In the genomic region with DNA sequence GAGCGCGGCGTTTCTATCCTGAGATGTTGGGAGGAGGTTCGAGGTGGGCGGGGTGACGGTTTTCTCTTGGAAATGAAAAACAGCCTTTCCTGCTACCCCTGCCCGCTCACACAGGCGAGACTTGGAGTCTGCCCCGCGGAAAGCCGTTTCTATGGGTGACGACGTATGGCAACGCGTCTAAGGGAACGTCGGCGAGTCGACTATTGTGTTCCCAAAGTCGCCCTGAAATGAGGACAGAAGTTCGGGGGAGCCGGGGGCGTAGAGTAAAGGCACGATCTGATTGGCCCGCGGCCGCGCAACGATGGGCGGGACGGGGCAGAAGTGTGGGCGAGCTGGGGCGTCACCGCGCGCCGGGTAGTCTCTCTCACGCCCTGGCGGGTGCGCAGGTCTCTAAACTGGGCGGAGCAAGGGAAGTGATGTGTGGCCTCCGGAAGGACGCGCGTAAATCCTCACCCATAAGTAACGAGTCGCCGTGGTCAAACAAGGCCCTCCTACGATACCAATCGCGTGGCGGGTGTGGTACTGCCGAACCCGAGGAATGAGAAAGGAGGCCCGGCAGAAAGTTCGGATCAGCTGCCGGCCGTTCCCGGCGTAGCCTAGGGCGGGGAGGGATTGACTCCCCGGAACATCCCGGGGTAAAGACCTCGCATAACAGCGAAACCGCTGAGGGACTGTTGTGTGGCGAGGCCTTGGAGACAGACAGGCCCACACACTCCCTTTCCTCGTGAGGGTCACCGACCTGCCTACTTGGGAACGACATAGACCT, we compare ENCODE assay signal across 8 cellular contexts.
DNase-seq lines count a peak whose midpoint lies in the region; ATAC-seq and TF ChIP-seq lines count a peak whose summit lies in the region.

No MANE protein-coding gene starts in this region.

- ATAC-seq in GM19025 (IDR thresholded peaks at IDR 0.05; ENCODE audit: low read depth, unreplicated experiment) (peak; percentile 99), HG03280 (IDR thresholded peaks at IDR 0.05; ENCODE audit: unreplicated experiment) (peak; percentile 98)

- H3K27me3 ChIP-seq in spleen (replicated peaks in 1 of 7), result no peaks in the 10 kb centered on the region

- WGBS in spleen, 5 donors, result 1 to 5% (median 2%) methylated on average over 66 to 70 of the region's 70 CpGs

- peak overlapping the region; percentile 92 to 97 (median 95) for H3K27ac ChIP-seq in spleen

- TF ChIP-seq CTCF in AG09319 (IDR thresholded peaks at IDR 0.05; ENCODE audit: low read depth, low read length) (no peak), spleen (IDR thresholded peaks at IDR 0.05 in 8 of 11, conservative IDR thresholded peaks at IDR 0.05 in 3 of 11) (peak in 3 of 11 experiments; percentile 23 to 30 (median 28))

- peak in 2 of 3 donors; percentile 75 to 80 for TF ChIP-seq POLR2A in spleen (IDR thresholded peaks at IDR 0.05)

- peaks cover 0 to 17% (median 5%) of the 10 kb centered on the region in 6 donors for H3K4me1 ChIP-seq in spleen

- intact Hi-C loops in spleen (cut with DNase I; ENCODE audit: low total_unique reads), result no loop called here

- peaks cover 0 to 13% (median 9%) of the 10 kb centered on the region in 8 donors for H3K9me3 ChIP-seq in spleen

- H3K36me3 ChIP-seq in spleen, result no peaks in the 10 kb centered on the region

- H3K4me3 ChIP-seq in spleen, result peak overlapping the region; percentile 45 to 84 (median 58)

- DNase-seq in AG09319 (ENCODE audit: extremely low read depth, low read depth) (peak; percentile 97), NCI-H345 (lab: John Stamatoyannopoulos, UW) (peak; percentile 99), inferior parietal cortex (ENCODE audit: extremely low spot score) (peak; percentile 99), spleen (peak; percentile 98)
- peak; percentile 87 to 92 (median 90) for DNase-seq in activated CD4-positive, CD25-positive, alpha-beta regulatory T cell (lab: John Stamatoyannopoulos, UW)
- peak; percentile 97 for DNase-seq in central memory CD4-positive, alpha-beta T cell

Comparison
In these comparisons a context has a peak if more than half of its experiments do, and no peak if none do; other contexts are left out.
1. Peak in every context shown above with its lines: DNase-seq, ATAC-seq, H3K4me3 ChIP-seq and H3K27ac ChIP-seq.